ENCODE assay signal across 1 cellular context in the genomic region with DNA sequence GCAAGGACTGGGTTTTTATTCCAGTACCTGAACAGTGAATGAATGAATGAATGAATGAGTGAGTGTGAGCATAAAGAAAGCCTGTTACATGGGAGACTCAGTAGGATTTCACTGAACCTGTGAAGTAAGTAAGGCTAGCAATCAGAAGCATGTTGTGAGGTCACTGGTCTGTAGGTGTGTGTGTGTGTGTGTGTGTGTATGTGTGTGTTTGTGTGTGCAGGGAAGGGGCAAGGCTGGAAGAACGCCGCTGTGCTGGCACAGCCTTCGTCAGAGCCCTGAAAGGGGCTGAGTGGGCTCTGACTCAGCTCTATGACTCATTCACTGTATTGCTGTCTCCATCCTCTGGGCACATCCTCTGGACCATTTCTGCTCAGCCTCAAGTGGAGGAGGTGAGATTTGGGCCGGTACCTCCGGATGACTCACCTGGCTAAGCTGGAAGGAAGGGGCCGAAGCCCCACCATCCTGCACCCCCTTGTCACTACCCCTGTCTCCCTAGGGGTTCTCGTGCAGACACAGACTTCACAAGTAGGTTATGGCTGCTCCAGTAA.
TF ChIP-seq lines count a peak whose summit lies in the region.

No MANE protein-coding gene starts in this region.

TF ChIP-seq in SK-N-SH, 30 proteins besides CTCF, POLR2A, EP300 and RAD21 (continued from another document):
- TF ChIP-seq PBX3 (IDR thresholded peaks at IDR 0.05) (peak; percentile 83), RCOR1 (IDR thresholded peaks at IDR 0.05; ENCODE audit: low read length) (no peak), FOXM1 (IDR thresholded peaks at IDR 0.05; ENCODE audit: low read depth) (no peak), POLR2AphosphoS5 (IDR thresholded peaks at IDR 0.05; ENCODE audit: low read depth, low read length) (peak; percentile 59; the same call in 1 of the 2 replicates), NFIC (IDR thresholded peaks at IDR 0.05; ENCODE audit: borderline replicate concordance) (peak; percentile 95), CHD2 (IDR thresholded peaks at IDR 0.05; ENCODE audit: low read length, partially characterized antibody) (no peak), USF2 (IDR thresholded peaks at IDR 0.05; ENCODE audit: borderline replicate concordance, low read depth, low read length) (no peak)
- TF ChIP-seq, protein P1, sequence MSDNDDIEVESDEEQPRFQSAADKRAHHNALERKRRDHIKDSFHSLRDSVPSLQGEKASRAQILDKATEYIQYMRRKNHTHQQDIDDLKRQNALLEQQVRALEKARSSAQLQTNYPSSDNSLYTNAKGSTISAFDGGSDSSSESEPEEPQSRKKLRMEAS (IDR thresholded peaks at IDR 0.05; ENCODE audit: low read depth) = peak; percentile 83
- TF ChIP-seq, protein P2, sequence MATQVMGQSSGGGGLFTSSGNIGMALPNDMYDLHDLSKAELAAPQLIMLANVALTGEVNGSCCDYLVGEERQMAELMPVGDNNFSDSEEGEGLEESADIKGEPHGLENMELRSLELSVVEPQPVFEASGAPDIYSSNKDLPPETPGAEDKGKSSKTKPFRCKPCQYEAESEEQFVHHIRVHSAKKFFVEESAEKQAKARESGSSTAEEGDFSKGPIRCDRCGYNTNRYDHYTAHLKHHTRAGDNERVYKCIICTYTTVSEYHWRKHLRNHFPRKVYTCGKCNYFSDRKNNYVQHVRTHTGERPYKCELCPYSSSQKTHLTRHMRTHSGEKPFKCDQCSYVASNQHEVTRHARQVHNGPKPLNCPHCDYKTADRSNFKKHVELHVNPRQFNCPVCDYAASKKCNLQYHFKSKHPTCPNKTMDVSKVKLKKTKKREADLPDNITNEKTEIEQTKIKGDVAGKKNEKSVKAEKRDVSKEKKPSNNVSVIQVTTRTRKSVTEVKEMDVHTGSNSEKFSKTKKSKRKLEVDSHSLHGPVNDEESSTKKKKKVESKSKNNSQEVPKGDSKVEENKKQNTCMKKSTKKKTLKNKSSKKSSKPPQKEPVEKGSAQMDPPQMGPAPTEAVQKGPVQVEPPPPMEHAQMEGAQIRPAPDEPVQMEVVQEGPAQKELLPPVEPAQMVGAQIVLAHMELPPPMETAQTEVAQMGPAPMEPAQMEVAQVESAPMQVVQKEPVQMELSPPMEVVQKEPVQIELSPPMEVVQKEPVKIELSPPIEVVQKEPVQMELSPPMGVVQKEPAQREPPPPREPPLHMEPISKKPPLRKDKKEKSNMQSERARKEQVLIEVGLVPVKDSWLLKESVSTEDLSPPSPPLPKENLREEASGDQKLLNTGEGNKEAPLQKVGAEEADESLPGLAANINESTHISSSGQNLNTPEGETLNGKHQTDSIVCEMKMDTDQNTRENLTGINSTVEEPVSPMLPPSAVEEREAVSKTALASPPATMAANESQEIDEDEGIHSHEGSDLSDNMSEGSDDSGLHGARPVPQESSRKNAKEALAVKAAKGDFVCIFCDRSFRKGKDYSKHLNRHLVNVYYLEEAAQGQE (IDR thresholded peaks at IDR 0.05; ENCODE audit: low read depth, low read length) = 0 out of 2 replicates have a peak, but pooled peaks have one; percentile 43
TF ChIP-seq in SK-N-SH: peak in this region for 13.
